Comparison of ENCODE assay signal across 8 cellular contexts in the genomic region with DNA sequence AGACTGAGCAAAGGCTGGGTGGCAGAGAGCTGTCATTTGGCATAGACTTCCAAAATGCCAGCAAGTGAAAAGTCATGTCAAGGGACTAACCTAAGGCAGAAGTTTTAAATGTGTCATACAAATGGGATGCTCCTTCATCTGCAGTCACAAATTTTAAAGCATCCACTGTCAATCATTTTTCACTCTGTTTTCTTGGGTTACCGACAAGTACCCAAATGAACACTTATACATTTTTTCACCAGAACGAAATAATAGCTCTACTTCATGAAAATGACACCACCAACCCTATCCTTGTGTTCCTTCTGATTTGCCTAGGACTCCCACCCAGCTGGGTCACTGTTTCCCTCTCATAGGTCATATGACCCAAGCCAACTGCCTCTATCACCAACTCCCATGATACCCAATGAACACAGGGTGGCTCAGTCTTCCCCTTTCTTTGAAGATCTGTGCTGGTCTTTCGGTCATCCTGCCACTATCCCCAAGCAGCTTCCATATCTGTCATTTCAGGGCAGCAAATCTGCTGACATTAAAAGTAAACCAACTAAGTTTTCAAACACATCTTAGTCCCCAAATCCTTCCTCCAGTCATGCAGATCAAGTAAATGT. TPM values are rescaled to one million over a fixed set of nuclear protein-coding genes. Genes with fewer than 3 reads are reported as not detected.
DNase-seq lines count a peak whose midpoint lies in the region; ATAC-seq, FAIRE-seq and TF ChIP-seq lines count a peak whose summit lies in the region.

No MANE protein-coding gene starts in this region.

- TF ChIP-seq CTCF in testis (IDR thresholded peaks at IDR 0.05): no peak

- CTCF ChIA-PET in activated CD8-positive, alpha-beta memory T cell treated with anti-CD3 and anti-CD28 coated beads, Interleukin-2, amount 10 ng/mL, durations not matched to agents 7 days and 5 days (lab: Charles Lee): interaction anchor here (1.1 to 3.3 kb wide), 2 partner anchors 10 to 21 kb away, joined by 3 to 20 read pairs; partner anchors contain the start of gene KLF7

- WGBS in mesodermal cell (ENCODE audit: insufficient coverage in 2 of 2), 2 experiments: 93 to 96% methylated on average over 3 of the region's 3 CpGs
- WGBS in testis, 2 donors: 89 to 93% methylated on average over 3 of the region's 3 CpGs
- 87 to 97% (median 87%) methylated on average over 3 of the region's 3 CpGs for WGBS in small intestine, 3 donors

- peak overlapping the region; percentile 94 for H3K27ac ChIP-seq in mesodermal cell (ENCODE audit: low read depth, low read length, severe bottlenecking)
- H3K27ac ChIP-seq in testis: peak overlapping the region; percentile 70 to 78
- peak overlapping the region in 1 of 2 donors; percentile 92 for H3K27ac ChIP-seq in small intestine (ENCODE audit: low read depth in 1 of 2, low read length in 1 of 2)

- peaks cover 29% of the 10 kb centered on the region for H3K4me1 Mint-ChIP-seq in activated CD8-positive, alpha-beta memory T cell treated with anti-CD3 and anti-CD28 coated beads, Interleukin-2, amount 10 ng/mL, durations not matched to agents 7 days and 5 days
- H3K4me1 Mint-ChIP-seq in activated naive CD8-positive, alpha-beta T cell treated with anti-CD3 and anti-CD28 coated beads, Interleukin-2, amount 50 U/mL, for 24 hours: peaks cover 65% of the 10 kb centered on the region

- peaks cover 47% of the 10 kb centered on the region for H3K4me1 ChIP-seq in mesodermal cell (ENCODE audit: control insufficient read depth, insufficient read depth, low read length, poor library complexity, severe bottlenecking)
- peaks cover 4% of the 10 kb centered on the region for H3K4me1 ChIP-seq in testis
- peaks cover 0 to 14% of the 10 kb centered on the region in 2 donors for H3K4me1 ChIP-seq in small intestine (ENCODE audit: control insufficient read depth in 2 of 2, insufficient read depth in 1 of 2, low read depth in 1 of 2, low read length in 1 of 2)

- H3K36me3 Mint-ChIP-seq in activated CD8-positive, alpha-beta memory T cell treated with anti-CD3 and anti-CD28 coated beads, Interleukin-2, amount 10 ng/mL, durations not matched to agents 7 days and 5 days: peaks cover 4% of the 10 kb centered on the region
- peaks cover 3% of the 10 kb centered on the region for H3K36me3 Mint-ChIP-seq in activated naive CD8-positive, alpha-beta T cell treated with anti-CD3 and anti-CD28 coated beads, Interleukin-2, amount 50 U/mL, for 24 hours (ENCODE audit: low read depth)

- DNase-seq in activated CD8-positive, alpha-beta memory T cell treated with anti-CD3 and anti-CD28 coated beads, Interleukin-2, amount 10 ng/mL, durations not matched to agents 7 days and 5 days: no peak
- no peak for DNase-seq in activated CD8-positive, alpha-beta memory T cell treated with anti-CD3 and anti-CD28 coated beads, Interleukin-2, amount 50 U/mL, for 4 hours
- DNase-seq in activated naive CD8-positive, alpha-beta T cell treated with anti-CD3 and anti-CD28 coated beads, Interleukin-2, amount 50 U/mL, for 24 hours: no peak
- no peak for DNase-seq in testis
- no peak for DNase-seq in T1000 (lab: John Stamatoyannopoulos, UW)
- no peak for DNase-seq in small intestine
- no peak for DNase-seq in HuH-7 (ENCODE audit: low spot score)

- H3K27me3 ChIP-seq in testis (no peaks in the 10 kb centered on the region), small intestine (ENCODE audit: control insufficient read depth in 2 of 2, insufficient read depth in 2 of 2, low read length in 2 of 2) (no peaks in the 10 kb centered on the region)

- intact Hi-C loops in testis (cut with DNase I; ENCODE audit: low total_unique reads): no loop called here

- peak overlapping the region; percentile 79 for H3K27ac Mint-ChIP-seq in activated CD8-positive, alpha-beta memory T cell treated with anti-CD3 and anti-CD28 coated beads, Interleukin-2, amount 10 ng/mL, durations not matched to agents 7 days and 5 days
- H3K27ac Mint-ChIP-seq in activated naive CD8-positive, alpha-beta T cell treated with anti-CD3 and anti-CD28 coated beads, Interleukin-2, amount 50 U/mL, for 24 hours: peak overlapping the region; percentile 92

- no peak for FAIRE-seq in small intestine (lab: Jason Lieb, UNC)

- peaks cover 36% of the 10 kb centered on the region for H3K27me3 Mint-ChIP-seq in activated CD8-positive, alpha-beta memory T cell treated with anti-CD3 and anti-CD28 coated beads, Interleukin-2, amount 10 ng/mL, durations not matched to agents 7 days and 5 days
- no peaks in the 10 kb centered on the region for H3K27me3 Mint-ChIP-seq in activated naive CD8-positive, alpha-beta T cell treated with anti-CD3 and anti-CD28 coated beads, Interleukin-2, amount 50 U/mL, for 24 hours

- ATAC-seq in activated CD8-positive, alpha-beta memory T cell treated with anti-CD3 and anti-CD28 coated beads, Interleukin-2, amount 10 ng/mL, durations not matched to agents 7 days and 5 days: no peak
- no peak for ATAC-seq in activated naive CD8-positive, alpha-beta T cell treated with anti-CD3 and anti-CD28 coated beads, Interleukin-2, amount 50 U/mL, for 24 hours

- H3K9me3 ChIP-seq in mesodermal cell (ENCODE audit: control insufficient read depth, low read length): no peaks in the 10 kb centered on the region
- H3K9me3 ChIP-seq in testis: no peaks in the 10 kb centered on the region
- H3K9me3 ChIP-seq in small intestine (ENCODE audit: control insufficient read depth, low read depth): no peaks in the 10 kb centered on the region

- no peaks in the 10 kb centered on the region for H3K9me3 Mint-ChIP-seq in activated CD8-positive, alpha-beta memory T cell treated with anti-CD3 and anti-CD28 coated beads, Interleukin-2, amount 10 ng/mL, durations not matched to agents 7 days and 5 days (ENCODE audit: low read depth)
- H3K9me3 Mint-ChIP-seq in activated naive CD8-positive, alpha-beta T cell treated with anti-CD3 and anti-CD28 coated beads, Interleukin-2, amount 50 U/mL, for 24 hours: no peaks in the 10 kb centered on the region

- no peak for TF ChIP-seq POLR2A in testis (IDR thresholded peaks at IDR 0.05)

- H3K4me3 ChIP-seq in mesodermal cell (ENCODE audit: extremely low read depth, insufficient read depth, low read length, poor library complexity, severe bottlenecking): no peak overlapping the region
- H3K4me3 ChIP-seq in testis: no peak overlapping the region
- no peak overlapping the region for H3K4me3 ChIP-seq in small intestine (ENCODE audit: low read depth in 1 of 2, low read length in 2 of 2)

- peaks cover 58% of the 10 kb centered on the region for H3K36me3 ChIP-seq in mesodermal cell (ENCODE audit: control insufficient read depth, insufficient read depth, low read length)
- H3K36me3 ChIP-seq in testis (ENCODE audit: low read depth, missing control alignments): no peaks in the 10 kb centered on the region
- peaks cover 0 to 2% of the 10 kb centered on the region in 2 donors for H3K36me3 ChIP-seq in small intestine (ENCODE audit: control insufficient read depth in 2 of 2, insufficient read depth in 2 of 2, low read length in 2 of 2)

- H3K4me3 Mint-ChIP-seq in activated CD8-positive, alpha-beta memory T cell treated with anti-CD3 and anti-CD28 coated beads, Interleukin-2, amount 10 ng/mL, durations not matched to agents 7 days and 5 days: no peak overlapping the region
- H3K4me3 Mint-ChIP-seq in activated naive CD8-positive, alpha-beta T cell treated with anti-CD3 and anti-CD28 coated beads, Interleukin-2, amount 50 U/mL, for 24 hours: peak overlapping the region; percentile 78

RNA-seq across cellular contexts. Expression of gene KLF7, which starts 21.5 kb away (rescaled TPM):
- total RNA-seq in activated CD8-positive, alpha-beta memory T cell treated with anti-CD3 and anti-CD28 coated beads, Interleukin-2, amount 10 ng/mL, durations not matched to agents 7 days and 5 days: 1 to 10 TPM; 4.7 to 6.8 TPM
- 24.0 TPM for polyA plus RNA-seq in mesodermal cell (2013, experiment 1 of 2)
- 20.3 TPM for polyA plus RNA-seq in mesodermal cell (2013, experiment 2 of 2)
- total RNA-seq in testis: 10 to 100 TPM; 21.1 to 23.2 TPM
- polyA plus RNA-seq in testis (ENCODE audit: insufficient read depth, low read depth, low replicate concordance) (15.1 TPM), small intestine (1 to 10 TPM; 1.1 to 10.0 (median 8.1) TPM)
